In genomic region chrX:67619253-67619652, GRCh38 we compare ENCODE assay signal across 13 cellular contexts.
DNase-seq lines count a peak whose midpoint lies in the region; ATAC-seq, FAIRE-seq and TF ChIP-seq lines count a peak whose summit lies in the region.
"Had no signal": no experiment of that assay in that cellular context is flagged by ENCODE, and none has a peak within 500 bp of the region (broad histone marks: within the 10 kb centered on the region; RNA-seq: fewer than 3 reads in every experiment).

No MANE protein-coding gene starts in this region.

- H3K36me3 Mint-ChIP-seq in T-helper 17 cell (ENCODE audit: low read depth), result no peaks in the 10 kb centered on the region
- no peaks in the 10 kb centered on the region for H3K36me3 Mint-ChIP-seq in stimulated activated effector memory CD8-positive, alpha-beta T cell treated with anti-CD3 and anti-CD28 coated beads, Interleukin-12 subunit alpha, Interleukin-12 subunit beta, amount 100 ng/mL, for 72 hours

- peaks cover 12% of the 10 kb centered on the region for H3K9me3 Mint-ChIP-seq in stimulated activated effector memory CD8-positive, alpha-beta T cell treated with anti-CD3 and anti-CD28 coated beads, Interleukin-12 subunit alpha, Interleukin-12 subunit beta, amount 100 ng/mL, for 72 hours

- H3K4me3 ChIP-seq in foreskin fibroblast (ENCODE audit: low read depth in 1 of 2, low read length in 2 of 2) (no peak overlapping the region), heart left ventricle (no peak overlapping the region)
- H3K4me3 ChIP-seq: cardiac muscle cell, SK-N-MC, uterus had no signal

- no peaks in the 10 kb centered on the region for H3K27me3 ChIP-seq in heart left ventricle
- H3K27me3 ChIP-seq: cardiac muscle cell, uterus had no signal

- peak; percentile 81 for FAIRE-seq in H54 (lab: Jason Lieb, UNC)

- H3K27me3 Mint-ChIP-seq in T-helper 17 cell, result no peaks in the 10 kb centered on the region

- no peaks in the 10 kb centered on the region for H3K36me3 ChIP-seq in heart left ventricle
- H3K36me3 ChIP-seq: cardiac muscle cell, uterus had no signal

- no peak for TF ChIP-seq CTCF in foreskin fibroblast (IDR thresholded peaks at IDR 0.05; ENCODE audit: low read depth, low read length)
- TF ChIP-seq CTCF in heart left ventricle (IDR thresholded peaks at IDR 0.05), result no peak

- no peak overlapping the region for H3K4me3 Mint-ChIP-seq in T-helper 17 cell
- no peak overlapping the region for H3K4me3 Mint-ChIP-seq in stimulated activated effector memory CD8-positive, alpha-beta T cell treated with anti-CD3 and anti-CD28 coated beads, Interleukin-12 subunit alpha, Interleukin-12 subunit beta, amount 100 ng/mL, for 72 hours

- no peak overlapping the region for H3K27ac ChIP-seq in heart left ventricle
- H3K27ac ChIP-seq: cardiac muscle cell, SK-N-MC, uterus had no signal

- H3K9me3 ChIP-seq in heart left ventricle, result peaks cover 0 to 27% (median 9%) of the 10 kb centered on the region in 12 donors
- no peaks in the 10 kb centered on the region for H3K9me3 ChIP-seq in T-helper 17 cell (ENCODE audit: control insufficient read depth, low read length, poor library complexity, severe bottlenecking)

- no peak overlapping the region for H3K27ac Mint-ChIP-seq in T-helper 17 cell
- H3K27ac Mint-ChIP-seq in stimulated activated effector memory CD8-positive, alpha-beta T cell treated with anti-CD3 and anti-CD28 coated beads, Interleukin-12 subunit alpha, Interleukin-12 subunit beta, amount 100 ng/mL, for 72 hours, result no peak overlapping the region

- DNase-seq in GM03348 (ENCODE audit: low spot score) (peak; percentile 1), H54 (ENCODE audit: insufficient read length, low spot score) (no peak), MV-4-11 (lab: John Stamatoyannopoulos, UW) (peak; percentile 0), foreskin fibroblast (peak; percentile 82 to 85), SKM-1 (lab: John Stamatoyannopoulos, UW; ENCODE audit: unreplicated experiment) (no peak), heart left ventricle (no peak), T-helper 17 cell (no peak)
- no peak for DNase-seq in stimulated activated effector memory CD8-positive, alpha-beta T cell treated with anti-CD3 and anti-CD28 coated beads, Interleukin-12 subunit alpha, Interleukin-12 subunit beta, amount 100 ng/mL, for 72 hours (ENCODE audit: low spot score in 2 of 2)
- DNase-seq: DMS153, NCI-H1930, uterus had no signal

- intact Hi-C loops in heart left ventricle (cut with DNase I), result no loop called here

- H3K4me1 Mint-ChIP-seq in T-helper 17 cell, result no peaks in the 10 kb centered on the region
- H3K4me1 Mint-ChIP-seq in stimulated activated effector memory CD8-positive, alpha-beta T cell treated with anti-CD3 and anti-CD28 coated beads, Interleukin-12 subunit alpha, Interleukin-12 subunit beta, amount 100 ng/mL, for 72 hours, result no peaks in the 10 kb centered on the region

- no peaks in the 10 kb centered on the region for H3K4me1 ChIP-seq in heart left ventricle
- H3K4me1 ChIP-seq: uterus had no signal

- no peak for TF ChIP-seq POLR2A in H54 (IDR thresholded peaks at IDR 0.05; ENCODE audit: low read depth, low read length)
- TF ChIP-seq POLR2A in heart left ventricle (IDR thresholded peaks at IDR 0.05), result no peak

- WGBS in heart left ventricle, 4 donors, result 29 to 76% (median 52%) methylated on average over 1 of the region's 1 CpG

- ATAC-seq in heart left ventricle, result no peak
- ATAC-seq in T-helper 17 cell, result no peak
- no peak for ATAC-seq in stimulated activated effector memory CD8-positive, alpha-beta T cell treated with anti-CD3 and anti-CD28 coated beads, Interleukin-12 subunit alpha, Interleukin-12 subunit beta, amount 100 ng/mL, for 72 hours

Comparison
In these comparisons a context has a peak if more than half of its experiments do, and no peak if none do; other contexts are left out.
1. DNase-seq: peak in GM03348 (single experiment), MV-4-11 (single experiment) and foreskin fibroblast (2 of 2); none in H54 (single experiment), SKM-1 (single experiment), heart left ventricle (0 of 5), T-helper 17 cell (0 of 3) and stimulated activated effector memory CD8-positive, alpha-beta T cell treated with anti-CD3 and anti-CD28 coated beads, Interleukin-12 subunit alpha, Interleukin-12 subunit beta, amount 100 ng/mL, for 72 hours (0 of 2).